ENCODE assay signal across 8 cellular contexts in genomic region chr11:117232022-117232878, GRCh38. TPM values are rescaled to one million over a fixed set of nuclear protein-coding genes. Genes with fewer than 3 reads are reported as not detected.
DNase-seq lines count a peak whose midpoint lies in the region; ATAC-seq, FAIRE-seq and TF ChIP-seq lines count a peak whose summit lies in the region.

Gene PCSK7 (minus strand): TSS chr11:117232073. CDS start chr11:117229844, 2,229 bp downstream.
Gene RNF214 (plus strand): TSS chr11:117232671. CDS start chr11:117234273, 1,602 bp downstream.

- H3K4me3 ChIP-seq in MG63 (peak within 1 kb of the TSS; percentile 94), SU-DHL-6 (ENCODE audit: insufficient read depth, low read length, poor library complexity, severe bottlenecking) (peak within 1 kb of the TSS; percentile 99), trophoblast cell (ENCODE audit: low read depth, low read length) (peak within 1 kb of the TSS; percentile 92), transverse colon (peak within 1 kb of the TSS; percentile 79 to 99 (median 86))

- intact Hi-C loops in Right ventricle myocardium superior (cut with DNase I), result no loop called here
- intact Hi-C loops in transverse colon (cut with DNase I; ENCODE audit: low total_unique reads), result no loop called here

- peak within 1 kb of the TSS; percentile 66 for H4K12ac ChIP-seq in trophoblast cell (ENCODE audit: low read depth, low read length)

- H3K23ac ChIP-seq in trophoblast cell (ENCODE audit: low read length), result no peak within 1 kb of the TSS

- peak within 1 kb of the TSS; percentile 96 for H3K4ac ChIP-seq in trophoblast cell (ENCODE audit: low read depth, low read length)

- H3K9ac ChIP-seq in SU-DHL-6 (ENCODE audit: low read length) (peak within 1 kb of the TSS; percentile 95), trophoblast cell (ENCODE audit: low read length) (peak within 1 kb of the TSS; percentile 82)

- DNase-seq in GDM1 (lab: John Stamatoyannopoulos, UW) (peak; percentile 68), H54 (ENCODE audit: insufficient read length, low spot score) (peak; percentile 80), MG63 (peak; percentile 81), Right ventricle myocardium superior (peak; percentile 90), trophoblast cell (peak; percentile 56 to 90), transverse colon (peak; percentile 84)
- peak; percentile 35 for DNase-seq in activated naive CD8-positive, alpha-beta T cell treated with anti-CD3 and anti-CD28 coated beads, Interleukin-2, amount 50 U/mL, for 16 hours (ENCODE audit: low read depth, low spot score)

- H3K79me2 ChIP-seq in SU-DHL-6 (ENCODE audit: insufficient read depth, low read length) (peaks cover 38% of the 10 kb centered on the region), trophoblast cell (ENCODE audit: control insufficient read depth, insufficient read depth, low read length, poor library complexity) (peaks cover 13% of the 10 kb centered on the region)

- WGBS in trophoblast cell (ENCODE audit: extremely low coverage, insufficient coverage, insufficient read length), result no CpG with 5 or more reads among the region's 104 CpGs
- 0% methylated on average over 54 of the region's 104 CpGs; no CpG with 5 or more reads in 1 of the 2 donors for WGBS in transverse colon (ENCODE audit: low coverage in 1 of 2), 2 donors

- H3K27ac ChIP-seq in SU-DHL-6 (ENCODE audit: low read depth, low read length) (peak within 1 kb of the TSS; percentile 81), trophoblast cell (ENCODE audit: low read depth, low read length) (peak within 1 kb of the TSS; percentile 78), transverse colon (peak within 1 kb of the TSS; percentile 96 to 99 (median 98))

- H2AK5ac ChIP-seq in trophoblast cell (ENCODE audit: low read length), result peak within 1 kb of the TSS; percentile 96

- H2AFZ ChIP-seq in SU-DHL-6 (ENCODE audit: low read depth, low read length, severe bottlenecking), result peak within 1 kb of the TSS; percentile 95
- peak within 1 kb of the TSS; percentile 95 for H2AFZ ChIP-seq in trophoblast cell (ENCODE audit: insufficient read depth, low read length, poor library complexity)

- no peak for FAIRE-seq in H54 (lab: Jason Lieb, UNC)

- peak; percentile 84 for TF ChIP-seq CTCF in SU-DHL-6 (IDR thresholded peaks at IDR 0.05; ENCODE audit: insufficient read depth, low read length, poor library complexity, severe bottlenecking)
- TF ChIP-seq CTCF in transverse colon (IDR thresholded peaks at IDR 0.05), result peak; percentile 83 to 96 (median 91)

- H4K91ac ChIP-seq in trophoblast cell (ENCODE audit: low read depth, low read length), result peak within 1 kb of the TSS; percentile 90

- in situ Hi-C loops in transverse colon (cut with MboI; ENCODE audit: low pct_ligation_motif_present in 1 of 4, low pct_unique_long_range_greater_than_20kb in 1 of 4, low sequenced_read_pairs in 3 of 4), result no loop called here

- H3K4me2 ChIP-seq in SU-DHL-6 (ENCODE audit: low read depth, low read length, poor library complexity, severe bottlenecking) (peak within 1 kb of the TSS; percentile 98), trophoblast cell (ENCODE audit: low read length) (peak within 1 kb of the TSS; percentile 88)

- H3K27me3 ChIP-seq in MG63 (no peaks in the 10 kb centered on the region), SU-DHL-6 (ENCODE audit: low read length) (no peaks in the 10 kb centered on the region), trophoblast cell (ENCODE audit: insufficient read depth, low read length) (no peaks in the 10 kb centered on the region), transverse colon (no peaks in the 10 kb centered on the region)

- H3K9me3 ChIP-seq in MG63 (no peaks in the 10 kb centered on the region), SU-DHL-6 (ENCODE audit: insufficient read depth, low read length) (no peaks in the 10 kb centered on the region), trophoblast cell (ENCODE audit: insufficient read depth, low read depth, low read length) (no peaks in the 10 kb centered on the region), transverse colon (no peaks in the 10 kb centered on the region)

- H3K18ac ChIP-seq in trophoblast cell (ENCODE audit: low read length), result peak within 1 kb of the TSS; percentile 96

- H2BK5ac ChIP-seq in trophoblast cell (ENCODE audit: low read depth, low read length, poor library complexity), result peak within 1 kb of the TSS; percentile 88

- ATAC-seq in Right ventricle myocardium superior (ENCODE audit: poor library complexity), result peak; percentile 95

- TF ChIP-seq POLR2A in H54 (IDR thresholded peaks at IDR 0.05; ENCODE audit: low read depth, low read length) (peak; percentile 65), transverse colon (IDR thresholded peaks at IDR 0.05) (peak; percentile 83)

- peak within 1 kb of the TSS; percentile 86 for H2BK120ac ChIP-seq in trophoblast cell (ENCODE audit: insufficient read depth, low read length, poor library complexity)

- peak within 1 kb of the TSS; percentile 93 for H3K14ac ChIP-seq in trophoblast cell (ENCODE audit: low read length)

- no peaks in the 10 kb centered on the region for H3K9me2 ChIP-seq in SU-DHL-6 (replicated peaks; ENCODE audit: insufficient read depth, low read length)

- no peaks in the 10 kb centered on the region for H4K20me1 ChIP-seq in SU-DHL-6 (ENCODE audit: low read depth, low read length)

- peaks cover 4 to 13% of the 10 kb centered on the region in 2 experiments for H3K4me1 ChIP-seq in trophoblast cell (ENCODE audit: control insufficient read depth in 1 of 2, insufficient read depth in 2 of 2, low read length in 2 of 2)
- H3K4me1 ChIP-seq in transverse colon, result peaks cover 9 to 39% (median 30%) of the 10 kb centered on the region in 4 donors

- peaks cover 14% of the 10 kb centered on the region; the same call in 1 of the 2 replicates for H3F3A ChIP-seq in SU-DHL-6 (ENCODE audit: insufficient read depth)

- H3K79me1 ChIP-seq in trophoblast cell (ENCODE audit: low read length), result peaks cover 12% of the 10 kb centered on the region

- H3K36me3 ChIP-seq in MG63, result peaks cover 28% of the 10 kb centered on the region
- no peaks in the 10 kb centered on the region; the same call in 1 of the 2 replicates for H3K36me3 ChIP-seq in SU-DHL-6 (ENCODE audit: low read length)
- peaks cover 23 to 25% of the 10 kb centered on the region in 2 experiments for H3K36me3 ChIP-seq in trophoblast cell (ENCODE audit: control insufficient read depth in 1 of 2, insufficient read depth in 2 of 2, low read length in 2 of 2)
- H3K36me3 ChIP-seq in transverse colon, result peaks cover 0 to 25% (median 8%) of the 10 kb centered on the region in 4 donors

- peak within 1 kb of the TSS; percentile 52 for H2BK12ac ChIP-seq in trophoblast cell (ENCODE audit: low read length)

- TF ChIP-seq EP300 in transverse colon (IDR thresholded peaks at IDR 0.05; ENCODE audit: low read depth), result no peak

- peak within 1 kb of the TSS; percentile 95 for H4K8ac ChIP-seq in trophoblast cell (ENCODE audit: low read depth, low read length)

RNA-seq across cellular contexts. Expression of gene PCSK7, which starts in this region (rescaled TPM):
- 24.9 and 26.7 TPM in 2 replicates for total RNA-seq in MG63 (2014; rRNA removed; shearing (Covaris generic); ENCODE audit: low replicate concordance)
- total RNA-seq in Right ventricle myocardium superior (22.3 TPM), transverse colon (100 to 1,000 TPM; 182 to 432 (median 204) TPM)
- polyA plus RNA-seq in trophoblast cell (2013), result 23.8 TPM in 2 replicates

RNA-seq across cellular contexts. Expression of gene RNF214, which starts in this region (rescaled TPM):
- 1.3 and 2.4 TPM in 2 replicates for total RNA-seq in MG63 (2014; rRNA removed; shearing (Covaris generic); ENCODE audit: low replicate concordance)
- total RNA-seq in Right ventricle myocardium superior (19.8 TPM), transverse colon (100 to 1,000 TPM in 1 of 4 donors, 10 to 100 TPM in 3; 11.1 to 139 (median 14.5) TPM)
- polyA plus RNA-seq in trophoblast cell (2013), result 16.0 and 17.7 TPM in 2 replicates

Comparison
In these comparisons a context has a peak if more than half of its experiments do, and no peak if none do; other contexts are left out.
1. Peak in every context shown above with its lines: DNase-seq, ATAC-seq, H3K4me3 ChIP-seq and H3K27ac ChIP-seq.
2. DNase-seq: peak in every context shown above with its lines; median percentile 90 in Right ventricle myocardium superior; 84 in transverse colon; 81 in MG63; 80 in H54; 73 in trophoblast cell; 68 in GDM1; 35 in activated naive CD8-positive, alpha-beta T cell treated with anti-CD3 and anti-CD28 coated beads, Interleukin-2, amount 50 U/mL, for 16 hours.